18 cellular contexts compared by ENCODE assay signal in the genomic region with DNA sequence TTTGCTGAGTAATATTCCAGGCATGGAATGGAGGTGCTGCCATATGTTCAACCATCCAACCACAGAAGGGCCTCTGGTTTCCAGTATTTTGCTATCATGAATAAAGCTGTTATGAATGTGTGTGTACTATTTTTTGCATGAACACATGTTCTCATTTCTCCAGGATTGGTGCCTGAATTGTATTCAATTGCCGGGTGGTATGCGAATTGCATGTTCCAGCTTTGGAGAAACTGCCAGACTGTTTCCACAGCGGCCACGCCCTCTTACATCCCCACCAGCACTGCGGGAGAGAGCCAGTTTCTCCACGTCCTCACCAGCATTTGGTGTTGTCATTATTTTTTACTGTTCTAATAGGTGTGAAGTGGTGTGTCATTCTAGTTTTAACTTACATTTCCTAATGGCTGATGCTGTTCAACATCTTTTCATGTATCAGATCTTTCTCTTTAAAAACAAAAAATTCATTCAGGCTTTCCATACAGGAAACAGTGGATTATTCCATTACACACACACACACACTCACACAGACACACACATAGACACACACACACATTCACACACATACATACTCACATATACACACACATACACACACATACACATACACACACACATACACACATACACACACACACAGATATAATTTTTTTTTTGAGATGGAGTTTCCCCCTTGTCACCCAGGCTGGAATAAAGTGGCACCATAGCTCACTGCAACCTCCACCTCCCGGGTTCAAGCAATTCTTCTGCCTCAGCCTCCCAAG.
DNase-seq lines count a peak whose midpoint lies in the region; ATAC-seq, FAIRE-seq and TF ChIP-seq lines count a peak whose summit lies in the region.
"Had no signal": no experiment of that assay in that cellular context is flagged by ENCODE, and none has a peak within 500 bp of the region (broad histone marks: within the 10 kb centered on the region; RNA-seq: fewer than 3 reads in every experiment).

No MANE protein-coding gene starts in this region.

- H3K27ac ChIP-seq in K562 (ENCODE audit: extremely low read depth, low read depth, low read length), result no peak overlapping the region
- H3K27ac ChIP-seq: BLaER1 treated with 17β-estradiol and CSF1 and Interleukin-3, amounts not matched to agents 10 nM and 100 nM; esophagus muscularis mucosa; SJSA1 had no signal

- no peaks in the 10 kb centered on the region for H3K79me2 ChIP-seq in K562 (ENCODE audit: control insufficient read depth, insufficient read depth, low read length)

- in situ Hi-C loops in K562 (cut with MboI), result no loop called here

- no peak for TF ChIP-seq RAD21 in K562 (CRISPR knock-in tag; conservative IDR thresholded peaks at IDR 0.05 in 1 of 2, IDR thresholded peaks at IDR 0.05 in 1 of 2)

- H3K9me3 ChIP-seq in K562 (replicated peaks; ENCODE audit: control insufficient read depth, insufficient read depth, low read depth, low read length), result no peaks in the 10 kb centered on the region
- H3K9me3 ChIP-seq: esophagus muscularis mucosa, SJSA1 had no signal

- H3K36me3 ChIP-seq in K562 (ENCODE audit: control insufficient read depth, insufficient read depth, low read length), result no peaks in the 10 kb centered on the region
- H3K36me3 ChIP-seq: BLaER1 treated with 17β-estradiol and CSF1 and Interleukin-3, amounts not matched to agents 10 nM and 100 nM; esophagus muscularis mucosa; SJSA1 had no signal

- no peak for TF ChIP-seq EP300 in K562 (IDR thresholded peaks at IDR 0.05; ENCODE audit: low read length)

- peaks cover 9 to 37% of the 10 kb centered on the region in 2 experiments; a peak in 4 of 5 replicates for H3K27me3 ChIP-seq in K562 (ENCODE audit: control insufficient read depth in 2 of 2, insufficient read depth in 2 of 2, low read length in 2 of 2)
- H3K27me3 ChIP-seq: BLaER1 treated with 17β-estradiol and CSF1 and Interleukin-3, amounts not matched to agents 10 nM and 100 nM; esophagus muscularis mucosa; SJSA1 had no signal

- no peak overlapping the region for H3K9ac ChIP-seq in K562 (ENCODE audit: insufficient read depth in 1 of 2, low read depth in 2 of 2, low read length in 2 of 2)
- H3K9ac ChIP-seq: BLaER1 treated with 17β-estradiol and CSF1 and Interleukin-3, amounts not matched to agents 10 nM and 100 nM had no signal

- no peaks in the 10 kb centered on the region for H3K4me1 Mint-ChIP-seq in activated CD8-positive, alpha-beta T cell treated with anti-CD3 and anti-CD28 coated beads for 36 hours (ENCODE audit: low read depth)

- no peaks in the 10 kb centered on the region for H3K9me1 ChIP-seq in K562 (ENCODE audit: control insufficient read depth, insufficient read depth, low read length)

- ATAC-seq in K562, result no peak
- ATAC-seq in activated CD8-positive, alpha-beta T cell treated with anti-CD3 and anti-CD28 coated beads for 36 hours, result no peak
- no peak for ATAC-seq in GM18517 (IDR thresholded peaks at IDR 0.05; ENCODE audit: unreplicated experiment)
- ATAC-seq: stimulated activated naive CD8-positive, alpha-beta T cell treated with anti-CD3 and anti-CD28 coated beads, Interleukin-15, Interleukin-2, amounts not matched to agents 100 U/mL and 50 U/mL, for 24 hours had no signal

- 0 out of 2 replicates have a peak, but pooled peaks cover 3% of the 10 kb centered on the region for H4K20me1 ChIP-seq in K562 (replicated peaks; ENCODE audit: control insufficient read depth, insufficient read depth, low read length)
- H4K20me1 ChIP-seq: BLaER1 treated with 17β-estradiol and CSF1 and Interleukin-3, amounts not matched to agents 10 nM and 100 nM had no signal

- TF ChIP-seq POLR2A in K562 (conservative IDR thresholded peaks at IDR 0.05), result no peak

- H3K4me1 ChIP-seq in K562 (replicated peaks in 1 of 2; ENCODE audit: control insufficient read depth in 2 of 2, insufficient read depth in 2 of 2, low read length in 2 of 2), result no peaks in the 10 kb centered on the region; a peak in 1 of 5 replicates
- H3K4me1 ChIP-seq: esophagus muscularis mucosa had no signal

- H3K4me2 ChIP-seq in K562 (ENCODE audit: insufficient read depth, low read length), result no peak overlapping the region
- H3K4me2 ChIP-seq: BLaER1 treated with 17β-estradiol and CSF1 and Interleukin-3, amounts not matched to agents 10 nM and 100 nM had no signal

- no peak overlapping the region for H3K27ac Mint-ChIP-seq in activated CD8-positive, alpha-beta T cell treated with anti-CD3 and anti-CD28 coated beads for 36 hours

- WGBS in K562 (ENCODE audit: insufficient coverage, low coverage, missing lambda C conversion rate), result 6% methylated on average over 7 of the region's 7 CpGs

- no peak overlapping the region for H3K4me3 Mint-ChIP-seq in activated CD8-positive, alpha-beta T cell treated with anti-CD3 and anti-CD28 coated beads for 36 hours
- H3K4me3 Mint-ChIP-seq: neural crest cell had no signal

- H2AFZ ChIP-seq in K562 (ENCODE audit: low read depth, low read length), result no peak overlapping the region

- no peak for FAIRE-seq in K562 (lab: Jason Lieb, UNC)

- H3K27me3 Mint-ChIP-seq in activated CD8-positive, alpha-beta T cell treated with anti-CD3 and anti-CD28 coated beads for 36 hours, result peaks cover 8% of the 10 kb centered on the region

- no peak overlapping the region for H3K4me3 ChIP-seq in K562
- H3K4me3 ChIP-seq: BLaER1 treated with 17β-estradiol and CSF1 and Interleukin-3, amounts not matched to agents 10 nM and 100 nM; esophagus muscularis mucosa; SJSA1 had no signal

- BruUV-seq in K562 (replicated peaks; lab: Mats Ljungman, UMichigan), result no TSS peak

- DNase-seq in AG08395 (ENCODE audit: low spot score) (peak; percentile 87), HCEC 1CT (peak; percentile 81), K562 (ENCODE audit: extremely low read depth in 1 of 4, low spot score in 3 of 4) (no peak), hepatic stellate cell (ENCODE audit: low spot score) (peak; percentile 53), HK-2 (ENCODE audit: unreplicated experiment) (no peak)
- DNase-seq in stimulated activated CD4-positive, alpha-beta T cell treated with anti-CD3 and anti-CD28 coated beads, Interleukin-1b, Interleukin-23, amount 100 ng/mL, for 48 hours, result no peak
- no peak for DNase-seq in activated CD8-positive, alpha-beta T cell treated with anti-CD3 and anti-CD28 coated beads for 36 hours
- DNase-seq: activated CD4-positive, alpha-beta T cell treated with anti-CD3 and anti-CD28 coated beads, Interleukin-2, amount 50 U/mL, for 1 hour; activated T-cell treated with anti-CD3 and anti-CD28 coated beads, Interleukin-2, amount 50 U/mL, for 48 hours; dermis blood vessel endothelial cell; DMS153; MM.1S; stimulated activated naive CD8-positive, alpha-beta T cell treated with anti-CD3 and anti-CD28 coated beads, Interleukin-15, Interleukin-2, amounts not matched to agents 100 U/mL and 50 U/mL, for 24 hours had no signal

- intact Hi-C loops in K562 (cut with micrococcal nuclease), result no loop called here
- intact Hi-C loops in activated CD8-positive, alpha-beta T cell treated with anti-CD3 and anti-CD28 coated beads for 36 hours (cut with micrococcal nuclease), result no loop called here

- no peaks in the 10 kb centered on the region for H3K36me3 Mint-ChIP-seq in activated CD8-positive, alpha-beta T cell treated with anti-CD3 and anti-CD28 coated beads for 36 hours (ENCODE audit: low read depth)

- H3K9me3 Mint-ChIP-seq in activated CD8-positive, alpha-beta T cell treated with anti-CD3 and anti-CD28 coated beads for 36 hours, result no peaks in the 10 kb centered on the region
- H3K9me3 Mint-ChIP-seq: neural crest cell had no signal

- CTCF ChIA-PET in K562 (lab: Yijun Ruan, JAX; ENCODE audit: low intra/inter-chr PET ratio), result no interaction called here
- CTCF ChIA-PET in activated CD8-positive, alpha-beta T cell treated with anti-CD3 and anti-CD28 coated beads for 36 hours (lab: Charles Lee), result no interaction called here

- TF ChIP-seq CTCF in K562 (IDR thresholded peaks at IDR 0.05 in 2 of 3, conservative IDR thresholded peaks at IDR 0.05 in 1 of 3; ENCODE audit: insufficient read depth in 2 of 3, low read depth in 1 of 3, low read length in 3 of 3), result no peak
- no peak for TF ChIP-seq CTCF in activated CD8-positive, alpha-beta T cell treated with anti-CD3 and anti-CD28 coated beads for 36 hours (IDR thresholded peaks at IDR 0.05)

- POLR2A ChIA-PET in K562 (lab: Yijun Ruan, JAX), result no interaction called here
- POLR2A ChIA-PET in activated CD8-positive, alpha-beta T cell treated with anti-CD3 and anti-CD28 coated beads for 36 hours (lab: Charles Lee), result interaction anchor here (1.4 kb wide), 1 partner anchor 10 kb away, joined by 3 read pairs; no protein-coding TSS in a partner anchor

TF ChIP-seq in K562, 482 proteins besides CTCF, POLR2A, EP300 and RAD21 (continues in another document):
- TF ChIP-seq TSC22D4 (tag; IDR thresholded peaks at IDR 0.05) (no peak), TAL1 (IDR thresholded peaks at IDR 0.05) (no peak), TRIM28 (IDR thresholded peaks at IDR 0.05) (no peak), KDM5B (IDR thresholded peaks at IDR 0.05; ENCODE audit: insufficient replicate concordance, low read depth, low read length) (no peak), ZNF695 (CRISPR knock-in tag; IDR thresholded peaks at IDR 0.05) (no peak), ETS2 (tag; IDR thresholded peaks at IDR 0.05; ENCODE audit: borderline replicate concordance, poor library complexity, severe bottlenecking) (no peak), RBM25 (IDR thresholded peaks at IDR 0.05; ENCODE audit: low read depth, low read length, severe bottlenecking) (peak; percentile 53), PURB (CRISPR knock-in tag; IDR thresholded peaks at IDR 0.05; ENCODE audit: low read depth) (no peak)
- TF ChIP-seq, protein P1, sequence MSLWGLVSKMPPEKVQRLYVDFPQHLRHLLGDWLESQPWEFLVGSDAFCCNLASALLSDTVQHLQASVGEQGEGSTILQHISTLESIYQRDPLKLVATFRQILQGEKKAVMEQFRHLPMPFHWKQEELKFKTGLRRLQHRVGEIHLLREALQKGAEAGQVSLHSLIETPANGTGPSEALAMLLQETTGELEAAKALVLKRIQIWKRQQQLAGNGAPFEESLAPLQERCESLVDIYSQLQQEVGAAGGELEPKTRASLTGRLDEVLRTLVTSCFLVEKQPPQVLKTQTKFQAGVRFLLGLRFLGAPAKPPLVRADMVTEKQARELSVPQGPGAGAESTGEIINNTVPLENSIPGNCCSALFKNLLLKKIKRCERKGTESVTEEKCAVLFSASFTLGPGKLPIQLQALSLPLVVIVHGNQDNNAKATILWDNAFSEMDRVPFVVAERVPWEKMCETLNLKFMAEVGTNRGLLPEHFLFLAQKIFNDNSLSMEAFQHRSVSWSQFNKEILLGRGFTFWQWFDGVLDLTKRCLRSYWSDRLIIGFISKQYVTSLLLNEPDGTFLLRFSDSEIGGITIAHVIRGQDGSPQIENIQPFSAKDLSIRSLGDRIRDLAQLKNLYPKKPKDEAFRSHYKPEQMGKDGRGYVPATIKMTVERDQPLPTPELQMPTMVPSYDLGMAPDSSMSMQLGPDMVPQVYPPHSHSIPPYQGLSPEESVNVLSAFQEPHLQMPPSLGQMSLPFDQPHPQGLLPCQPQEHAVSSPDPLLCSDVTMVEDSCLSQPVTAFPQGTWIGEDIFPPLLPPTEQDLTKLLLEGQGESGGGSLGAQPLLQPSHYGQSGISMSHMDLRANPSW (CRISPR knock-in tag; IDR thresholded peaks at IDR 0.05), result no peak

Comparison
In these comparisons a context has a peak if more than half of its experiments do, and no peak if none do; other contexts are left out.
1. DNase-seq: peak in AG08395 (single experiment), HCEC 1CT (single experiment) and hepatic stellate cell (single experiment); none in K562 (0 of 4), HK-2 (single experiment), stimulated activated CD4-positive, alpha-beta T cell treated with anti-CD3 and anti-CD28 coated beads, Interleukin-1b, Interleukin-23, amount 100 ng/mL, for 48 hours (single experiment) and activated CD8-positive, alpha-beta T cell treated with anti-CD3 and anti-CD28 coated beads for 36 hours (single experiment).